In genomic region chr12:109475993-109476806, GRCh38 we compare ENCODE assay signal across 8 cellular contexts. TPM values are rescaled to one million over a fixed set of nuclear protein-coding genes. Genes with fewer than 3 reads are reported as not detected.
A peak's percentile ranks its signal among the peaks of the same experiment; 100 is the strongest.
DNase-seq lines count a peak whose midpoint lies in the region; ATAC-seq and TF ChIP-seq lines count a peak whose summit lies in the region.

No MANE protein-coding gene starts in this region.

- peak overlapping the region; percentile 99 for H3K4me3 Mint-ChIP-seq in central memory CD8-positive, alpha-beta T cell

- H3K9me3 ChIP-seq in HUES64 (ENCODE audit: insufficient read depth, low read depth, low read length) (no peaks in the 10 kb centered on the region), mucosa of stomach (ENCODE audit: control insufficient read depth, low read length) (no peaks in the 10 kb centered on the region)

- H3K4me1 Mint-ChIP-seq in central memory CD8-positive, alpha-beta T cell = peaks cover 40% of the 10 kb centered on the region

- no peaks in the 10 kb centered on the region for H3K27me3 Mint-ChIP-seq in central memory CD8-positive, alpha-beta T cell

- peaks cover 11% of the 10 kb centered on the region for H3K36me3 Mint-ChIP-seq in central memory CD8-positive, alpha-beta T cell (ENCODE audit: insufficient read depth)

- H3K27ac ChIP-seq in HUES64 (ENCODE audit: low read depth, low read length) = peak overlapping the region; percentile 98; the same call in 1 of the 2 replicates

- H3K27me3 ChIP-seq in HUES64 (ENCODE audit: insufficient read depth, low read length) (no peaks in the 10 kb centered on the region), mucosa of stomach (ENCODE audit: control insufficient read depth, insufficient read depth, low read length) (no peaks in the 10 kb centered on the region)

- H3K9ac ChIP-seq in HUES64 (ENCODE audit: low read depth, low read length) = peak overlapping the region; percentile 96
- H3K9ac ChIP-seq in mucosa of stomach (ENCODE audit: low read length) = peak overlapping the region; percentile 89

- no peak for DNase-seq in AG04449 (ENCODE audit: low read depth, low spot score)
- no peak for DNase-seq in central memory CD8-positive, alpha-beta T cell (ENCODE audit: low spot score in 2 of 2)
- no peak for DNase-seq in activated gamma-delta T cell (lab: John Stamatoyannopoulos, UW)
- no peak for DNase-seq in SIG-M5 treated with dmso at 0.1 percent for 504 hours (lab: John Stamatoyannopoulos, UW; ENCODE audit: unreplicated experiment)
- no peak for DNase-seq in activated CD4-positive, alpha-beta T cell treated with anti-CD3 and anti-CD28 coated beads for 4 hours
- DNase-seq in NCI-H2171 treated with DMSO at 0.1 percent for 48 hours (lab: John Stamatoyannopoulos, UW) = no peak

- POLR2A ChIA-PET in AG04449 (lab: Yijun Ruan, JAX) = interaction anchor here (1.4 to 1.6 kb wide), 4 partner anchors 13 to 48 kb away, joined by 3 to 10 read pairs (median 5); no protein-coding TSS in a partner anchor

- H3K4me1 ChIP-seq in HUES64 (ENCODE audit: insufficient read depth, low read length) (peaks cover 7% of the 10 kb centered on the region; the same call in 1 of the 2 replicates), mucosa of stomach (ENCODE audit: control insufficient read depth, insufficient read depth, low read length) (peaks cover 8% of the 10 kb centered on the region)

- no peak for TF ChIP-seq CTCF in AG04449 (IDR thresholded peaks at IDR 0.05; ENCODE audit: insufficient read depth, low read length, missing control alignments)

- WGBS in HUES64 = 17% methylated on average over 19 of the region's 19 CpGs

- CTCF ChIA-PET in AG04449 (lab: Yijun Ruan, JAX) = interaction anchor here (0.8 to 10.7 kb wide), 6 partner anchors 9 to 45 kb away, joined by 3 to 199 read pairs (median 9); no protein-coding TSS in a partner anchor

- H3K36me3 ChIP-seq in HUES64 (ENCODE audit: insufficient read depth, low read length) (peaks cover 14% of the 10 kb centered on the region), mucosa of stomach (ENCODE audit: control insufficient read depth, insufficient read depth, low read length) (no peaks in the 10 kb centered on the region)

- H3K27ac Mint-ChIP-seq in central memory CD8-positive, alpha-beta T cell (ENCODE audit: low read depth) = peak overlapping the region; percentile 98

- ATAC-seq in central memory CD8-positive, alpha-beta T cell (replicated peaks; ENCODE audit: extremely low read depth, poor library complexity, severe bottlenecking) = no peak

- peak overlapping the region; percentile 95 for H3K4me3 ChIP-seq in AG04449 (ENCODE audit: low read depth, low read length)
- peak overlapping the region; percentile 93 for H3K4me3 ChIP-seq in HUES64 (ENCODE audit: low read length)
- peak overlapping the region; percentile 71 for H3K4me3 ChIP-seq in mucosa of stomach (ENCODE audit: low read length)

- H3K9me3 Mint-ChIP-seq in central memory CD8-positive, alpha-beta T cell = no peaks in the 10 kb centered on the region

RNA-seq across cellular contexts. Expression of gene KCTD10, which starts 0.9 kb away (rescaled TPM):
- 44.7 TPM for polyA plus RNA-seq in HUES64 (2013, experiment 1 of 2)
- 36.3 TPM for polyA plus RNA-seq in HUES64 (2013, experiment 2 of 2)

RNA-seq across cellular contexts. Expression of gene UBE3B, which starts 1.2 kb away (rescaled TPM):
- 14.0 TPM for polyA plus RNA-seq in HUES64 (2013, experiment 1 of 2)
- polyA plus RNA-seq in HUES64 (2013, experiment 2 of 2) = 16.2 TPM
